ENCODE assay signal across 34 cellular contexts in genomic region chr1:119308130-119308529, GRCh38.
"Had no signal": no experiment of that assay in that cellular context is flagged by ENCODE, and none has a peak within 500 bp of the region (broad histone marks: within the 10 kb centered on the region; RNA-seq: fewer than 3 reads in every experiment).

No MANE protein-coding gene starts in this region.

- H3K27ac Mint-ChIP-seq: activated B cell treated with CpG ODN at 0.5 μM for 24 hours; activated CD4-positive, alpha-beta memory T cell treated with anti-CD3 and anti-CD28 coated beads for 36 hours; activated CD4-positive, alpha-beta T cell treated with anti-CD3 and anti-CD28 coated beads for 36 hours; activated CD8-positive, alpha-beta T cell treated with anti-CD3 and anti-CD28 coated beads for 36 hours; activated naive CD4-positive, alpha-beta T cell treated with anti-CD3 and anti-CD28 coated beads for 36 hours; activated naive CD4-positive, alpha-beta T cell treated with anti-CD3 and anti-CD28 coated beads, Interleukin-2, amount 50 U/mL, for 72 hours; activated naive CD8-positive, alpha-beta T cell treated with anti-CD3 and anti-CD28 coated beads for 36 hours; activated T-cell treated with anti-CD3 and anti-CD28 coated beads, Interleukin-2, amount 50 U/mL, for 72 hours; activated T-helper 1 cell treated with anti-CD3 and anti-CD28 coated beads, Interleukin-12 subunit alpha, Interleukin-12 subunit beta, Interleukin-2, Interleukin-4 antibody, amounts not matched to agents 30 ng/mL and 10 ng/mL and 1 ng/mL, durations not matched to agents 14 hours and 24 hours and 36 hours; activated T-helper 17 cell treated with anti-CD3 and anti-CD28 coated beads, Interleukin-2, amount 50 U/mL, for 72 hours; T-helper 1 cell treated with Interleukin-12 subunit alpha and Interleukin-12 subunit beta and Interleukin-4 antibody, amounts not matched to agents 30 μg/mL and 1 μg/mL, for 36 hours; T-helper 2 cell treated with Interferon-gamma antibody and Interleukin-4, amounts not matched to agents 5 μg/mL and 100 μg/mL, for 36 hours had no signal

- H3K36me3 ChIP-seq: adrenal gland, brain microvascular endothelial cell, breast epithelium had no signal

- H3K4me3 ChIP-seq: adrenal gland, body of pancreas, breast epithelium had no signal

- H3K27me3 ChIP-seq: adrenal gland, body of pancreas, breast epithelium had no signal

- DNase-seq: activated B cell treated with CpG ODN at 0.5 μM for 24 hours; activated CD4-positive, alpha-beta memory T cell treated with anti-CD3 and anti-CD28 coated beads for 36 hours; activated CD4-positive, alpha-beta T cell treated with anti-CD3 and anti-CD28 coated beads for 36 hours; activated CD4-positive, alpha-beta T cell treated with anti-CD3 and anti-CD28 coated beads for 48 hours; activated CD4-positive, alpha-beta T cell treated with anti-CD3 and anti-CD28 coated beads, Interleukin-2, amount 50 U/mL, for 1 hour; activated CD4-positive, alpha-beta T cell treated with anti-CD3 and anti-CD28 coated beads, Interleukin-2, amount 50 U/mL, for 4 hours; activated CD4-positive, CD25-positive, alpha-beta regulatory T cell treated with anti-CD3 and anti-CD28 coated beads, Interleukin-2, amount 50 U/mL, for 72 hours; activated CD8-positive, alpha-beta memory T cell treated with anti-CD3 and anti-CD28 coated beads, Interleukin-2, amount 50 U/mL, for 4 hours; activated CD8-positive, alpha-beta T cell treated with anti-CD3 and anti-CD28 coated beads for 36 hours; activated effector memory CD4-positive, alpha-beta T cell treated with anti-CD3 and anti-CD28 coated beads, Interleukin-2, amount 50 U/mL, for 16 hours; activated gamma-delta T cell treated with Interleukin-2 at 50 U/mL for 16 hours; activated naive CD4-positive, alpha-beta T cell; activated naive CD4-positive, alpha-beta T cell treated with anti-CD3 and anti-CD28 coated beads for 36 hours; activated naive CD4-positive, alpha-beta T cell treated with anti-CD3 and anti-CD28 coated beads, Interleukin-2, amount 50 U/mL, for 16 hours; activated naive CD8-positive, alpha-beta T cell treated with anti-CD3 and anti-CD28 coated beads for 36 hours; activated T-cell treated with anti-CD3 and anti-CD28 coated beads for 4 hours; activated T-cell treated with anti-CD3 and anti-CD28 coated beads, Interleukin-2, amount 50 U/mL, for 1 hour; activated T-cell treated with anti-CD3 and anti-CD28 coated beads, Interleukin-2, amount 50 U/mL, for 4 hours; activated T-cell treated with anti-CD3 and anti-CD28 coated beads, Interleukin-2, amount 50 U/mL, for 72 hours; adrenal gland; amniotic stem cell; aorta; body of pancreas; brain microvascular endothelial cell; central memory CD4-positive, alpha-beta T cell; T-helper 1 cell; T-helper 9 cell had no signal

- H3K4me1 Mint-ChIP-seq: activated B cell treated with CpG ODN at 0.5 μM for 24 hours; activated CD4-positive, alpha-beta T cell treated with anti-CD3 and anti-CD28 coated beads for 36 hours; activated naive CD8-positive, alpha-beta T cell treated with anti-CD3 and anti-CD28 coated beads for 36 hours; activated T-helper 17 cell treated with anti-CD3 and anti-CD28 coated beads, Interleukin-2, amount 50 U/mL, for 72 hours had no signal

- H3K9me3 Mint-ChIP-seq: activated B cell treated with CpG ODN at 0.5 μM for 24 hours; activated CD4-positive, alpha-beta memory T cell treated with anti-CD3 and anti-CD28 coated beads for 36 hours; activated CD8-positive, alpha-beta T cell treated with anti-CD3 and anti-CD28 coated beads for 36 hours; activated naive CD4-positive, alpha-beta T cell treated with anti-CD3 and anti-CD28 coated beads for 36 hours; activated naive CD4-positive, alpha-beta T cell treated with anti-CD3 and anti-CD28 coated beads, Interleukin-2, amount 50 U/mL, for 72 hours; activated naive CD8-positive, alpha-beta T cell treated with anti-CD3 and anti-CD28 coated beads for 36 hours; activated T-cell treated with anti-CD3 and anti-CD28 coated beads, Interleukin-2, amount 50 U/mL, for 4 hours; activated T-helper 1 cell treated with anti-CD3 and anti-CD28 coated beads, Interleukin-12 subunit alpha, Interleukin-12 subunit beta, Interleukin-2, Interleukin-4 antibody, amounts not matched to agents 30 ng/mL and 10 ng/mL and 1 ng/mL, durations not matched to agents 14 hours and 24 hours and 36 hours; activated T-helper 17 cell treated with anti-CD3 and anti-CD28 coated beads, Interleukin-2, amount 50 U/mL, for 72 hours; T-helper 1 cell treated with Interleukin-12 subunit alpha and Interleukin-12 subunit beta and Interleukin-4 antibody, amounts not matched to agents 30 μg/mL and 1 μg/mL, for 36 hours; T-helper 2 cell treated with Interferon-gamma antibody and Interleukin-4, amounts not matched to agents 5 μg/mL and 100 μg/mL, for 36 hours had no signal

- H3K4me3 Mint-ChIP-seq: activated B cell treated with CpG ODN at 0.5 μM for 24 hours; activated CD4-positive, alpha-beta memory T cell treated with anti-CD3 and anti-CD28 coated beads for 36 hours; activated CD4-positive, alpha-beta T cell treated with anti-CD3 and anti-CD28 coated beads for 36 hours; activated CD8-positive, alpha-beta T cell treated with anti-CD3 and anti-CD28 coated beads for 36 hours; activated naive CD4-positive, alpha-beta T cell treated with anti-CD3 and anti-CD28 coated beads for 36 hours; activated naive CD8-positive, alpha-beta T cell treated with anti-CD3 and anti-CD28 coated beads for 36 hours; activated T-cell treated with anti-CD3 and anti-CD28 coated beads, Interleukin-2, amount 50 U/mL, for 4 hours; activated T-cell treated with anti-CD3 and anti-CD28 coated beads, Interleukin-2, amount 50 U/mL, for 72 hours; activated T-helper 1 cell treated with anti-CD3 and anti-CD28 coated beads, Interleukin-12 subunit alpha, Interleukin-12 subunit beta, Interleukin-2, Interleukin-4 antibody, amounts not matched to agents 30 ng/mL and 10 ng/mL and 1 ng/mL, durations not matched to agents 14 hours and 24 hours and 36 hours; activated T-helper 17 cell treated with anti-CD3 and anti-CD28 coated beads, Interleukin-2, amount 50 U/mL, for 72 hours; T-helper 1 cell treated with Interleukin-12 subunit alpha and Interleukin-12 subunit beta and Interleukin-4 antibody, amounts not matched to agents 30 μg/mL and 1 μg/mL, for 36 hours; T-helper 2 cell treated with Interferon-gamma antibody and Interleukin-4, amounts not matched to agents 5 μg/mL and 100 μg/mL, for 36 hours had no signal

- H3K36me3 Mint-ChIP-seq: activated CD4-positive, alpha-beta memory T cell treated with anti-CD3 and anti-CD28 coated beads for 36 hours; activated naive CD4-positive, alpha-beta T cell treated with anti-CD3 and anti-CD28 coated beads, Interleukin-2, amount 50 U/mL, for 72 hours; activated naive CD8-positive, alpha-beta T cell treated with anti-CD3 and anti-CD28 coated beads for 36 hours had no signal

- H3K9me3 ChIP-seq: adrenal gland, body of pancreas, breast epithelium had no signal

- ATAC-seq: activated CD4-positive, alpha-beta T cell treated with anti-CD3 and anti-CD28 coated beads for 36 hours; activated CD8-positive, alpha-beta T cell treated with anti-CD3 and anti-CD28 coated beads for 36 hours; activated naive CD4-positive, alpha-beta T cell treated with anti-CD3 and anti-CD28 coated beads, Interleukin-2, amount 50 U/mL, for 72 hours; activated T-cell treated with anti-CD3 and anti-CD28 coated beads, Interleukin-2, amount 50 U/mL, for 4 hours; activated T-cell treated with anti-CD3 and anti-CD28 coated beads, Interleukin-2, amount 50 U/mL, for 72 hours; activated T-helper 17 cell treated with anti-CD3 and anti-CD28 coated beads, Interleukin-2, amount 50 U/mL, for 72 hours; body of pancreas had no signal

- H3K27ac ChIP-seq: adrenal gland, body of pancreas, brain microvascular endothelial cell, breast epithelium, VCaP had no signal

- H3K4me1 ChIP-seq: adrenal gland, body of pancreas, breast epithelium had no signal
